ENCODE assay signal across 8 cellular contexts in the genomic region with DNA sequence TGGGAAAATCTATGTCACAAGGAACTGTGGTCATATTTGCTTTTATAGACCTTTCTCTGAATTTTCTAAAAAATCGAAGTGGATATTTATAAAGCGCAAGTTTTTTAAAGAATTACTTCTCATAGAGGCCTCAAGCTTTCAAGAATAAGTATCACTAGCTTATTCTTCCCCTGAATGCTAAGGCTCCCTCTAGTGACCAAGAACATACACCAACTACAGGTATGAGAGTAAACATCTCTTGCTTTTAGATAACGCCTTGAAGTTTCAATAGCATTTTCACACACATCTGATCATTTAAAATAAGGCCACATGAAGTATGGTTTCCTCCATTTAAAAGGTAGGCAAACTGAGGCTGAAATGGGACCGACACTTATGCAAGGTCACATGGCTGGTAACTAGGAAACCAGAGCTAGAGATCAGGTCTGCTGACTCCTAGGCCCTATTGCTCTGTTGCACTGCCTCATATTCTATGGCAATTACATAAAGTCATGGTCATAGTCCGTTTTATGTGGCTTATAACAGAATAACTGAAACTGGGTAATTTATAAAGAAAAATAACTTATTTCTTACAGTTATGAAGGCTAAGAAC.
DNase-seq lines count a peak whose midpoint lies in the region; ATAC-seq and TF ChIP-seq lines count a peak whose summit lies in the region.

No MANE protein-coding gene starts in this region.

- no peak for ATAC-seq in CD8-positive, alpha-beta T cell
- ATAC-seq in GM19035 (IDR thresholded peaks at IDR 0.05; ENCODE audit: unreplicated experiment) (peak; percentile 89), HG03469 (IDR thresholded peaks at IDR 0.05; ENCODE audit: unreplicated experiment) (peak; percentile 86), mucosa of descending colon (peak; percentile 45)

- H3K36me3 ChIP-seq in CD8-positive, alpha-beta T cell (ENCODE audit: insufficient read depth, low read length), result no peaks in the 10 kb centered on the region
- peaks cover 4% of the 10 kb centered on the region for H3K36me3 ChIP-seq in mucosa of descending colon (ENCODE audit: low read depth)
- H3K36me3 ChIP-seq in CD8-positive, alpha-beta memory T cell (ENCODE audit: insufficient read depth, low read length), result no peaks in the 10 kb centered on the region

- no peak overlapping the region for H3K27ac Mint-ChIP-seq in CD8-positive, alpha-beta T cell
- H3K27ac Mint-ChIP-seq in CD8-positive, alpha-beta memory T cell, result no peak overlapping the region

- no peaks in the 10 kb centered on the region for H3K4me1 Mint-ChIP-seq in CD8-positive, alpha-beta T cell (ENCODE audit: low read depth)
- H3K4me1 Mint-ChIP-seq in CD8-positive, alpha-beta memory T cell, result no peaks in the 10 kb centered on the region

- DNase-seq in CD8-positive, alpha-beta T cell, result no peak
- DNase-seq in NCI-H82 (lab: John Stamatoyannopoulos, UW), result peak; percentile 74
- peak; percentile 84 for DNase-seq in choroid plexus epithelial cell (ENCODE audit: low read depth)
- peak in 1 of 3 donors; percentile 46 for DNase-seq in mucosa of descending colon
- no peak for DNase-seq in CD8-positive, alpha-beta memory T cell
- no peak for DNase-seq in stimulated activated CD4-positive, alpha-beta T cell treated with anti-CD3 and anti-CD28 coated beads, Interleukin-1b, Interleukin-23, amount 100 ng/mL, for 48 hours

- no peaks in the 10 kb centered on the region for H3K27me3 ChIP-seq in CD8-positive, alpha-beta T cell (ENCODE audit: insufficient read depth, low read length)
- H3K27me3 ChIP-seq in CD8-positive, alpha-beta memory T cell (ENCODE audit: insufficient read depth, low read length, poor library complexity, severe bottlenecking), result no peaks in the 10 kb centered on the region

- no peak overlapping the region for H3K4me3 Mint-ChIP-seq in CD8-positive, alpha-beta T cell
- H3K4me3 Mint-ChIP-seq in CD8-positive, alpha-beta memory T cell, result no peak overlapping the region

- H3K4me1 ChIP-seq in CD8-positive, alpha-beta T cell (ENCODE audit: insufficient read depth, low read length), result no peaks in the 10 kb centered on the region
- H3K4me1 ChIP-seq in mucosa of descending colon (ENCODE audit: low read depth), result peaks cover 28% of the 10 kb centered on the region
- H3K4me1 ChIP-seq in CD8-positive, alpha-beta memory T cell (ENCODE audit: insufficient read depth, low read length), result no peaks in the 10 kb centered on the region

- TF ChIP-seq CTCF in CD8-positive, alpha-beta T cell (IDR thresholded peaks at IDR 0.05), result peak; percentile 18
- TF ChIP-seq CTCF in choroid plexus epithelial cell (conservative IDR thresholded peaks at IDR 0.05; ENCODE audit: low read depth, low read length) (peak; percentile 73), mucosa of descending colon (IDR thresholded peaks at IDR 0.05) (peak; percentile 24)

- intact Hi-C loops in CD8-positive, alpha-beta T cell (cut with DNase I, micrococcal nuclease), result no loop called here
- intact Hi-C loops in mucosa of descending colon (cut with DNase I, micrococcal nuclease), result loop anchor here (1.0 to 10.0 kb wide), 3 partner anchors 112 to 188 kb away; no protein-coding TSS in a partner anchor

- peaks cover 3% of the 10 kb centered on the region for H3K27me3 Mint-ChIP-seq in CD8-positive, alpha-beta T cell (ENCODE audit: low read depth)
- peaks cover 0 to 5% of the 10 kb centered on the region in 2 donors for H3K27me3 Mint-ChIP-seq in CD8-positive, alpha-beta memory T cell

- H3K9me3 Mint-ChIP-seq in CD8-positive, alpha-beta T cell, result peaks cover 6% of the 10 kb centered on the region
- H3K9me3 Mint-ChIP-seq in CD8-positive, alpha-beta memory T cell, result peaks cover 0 to 8% (median 5%) of the 10 kb centered on the region in 5 donors

- POLR2A ChIA-PET in CD8-positive, alpha-beta T cell (lab: Charles Lee), result no interaction called here
- POLR2A ChIA-PET in CD8-positive, alpha-beta memory T cell (lab: Charles Lee), result no interaction called here

- CTCF ChIA-PET in CD8-positive, alpha-beta T cell (lab: Charles Lee), result interaction anchor here (2.0 kb wide), 1 partner anchor 189 kb away, joined by 4 read pairs; no protein-coding TSS in a partner anchor
- CTCF ChIA-PET in CD8-positive, alpha-beta memory T cell (lab: Charles Lee), result interaction anchor here (0.6 to 1.1 kb wide), 2 partner anchors 25 to 113 kb away, joined by 3 read pairs; no protein-coding TSS in a partner anchor

- H3K36me3 Mint-ChIP-seq in CD8-positive, alpha-beta T cell, result no peaks in the 10 kb centered on the region
- no peaks in the 10 kb centered on the region for H3K36me3 Mint-ChIP-seq in CD8-positive, alpha-beta memory T cell

- no peak overlapping the region for H3K4me3 ChIP-seq in CD8-positive, alpha-beta T cell (ENCODE audit: low read depth, low read length)
- no peak overlapping the region for H3K4me3 ChIP-seq in choroid plexus epithelial cell (ENCODE audit: low read depth, low read length)
- H3K4me3 ChIP-seq in mucosa of descending colon, result no peak overlapping the region
- no peak overlapping the region for H3K4me3 ChIP-seq in CD8-positive, alpha-beta memory T cell (ENCODE audit: low read length)

- peaks cover 5% of the 10 kb centered on the region for H3K9me3 ChIP-seq in CD8-positive, alpha-beta T cell (ENCODE audit: low read length)
- H3K9me3 ChIP-seq in mucosa of descending colon, result peaks cover under 1% of the 10 kb centered on the region
- H3K9me3 ChIP-seq in CD8-positive, alpha-beta memory T cell (ENCODE audit: low read length), result no peaks in the 10 kb centered on the region

- no peak overlapping the region for H3K27ac ChIP-seq in CD8-positive, alpha-beta T cell (ENCODE audit: low read depth, low read length)
- H3K27ac ChIP-seq in CD8-positive, alpha-beta memory T cell (ENCODE audit: low read depth, low read length), result no peak overlapping the region

Comparison
In these comparisons a context has a peak if more than half of its experiments do, and no peak if none do; other contexts are left out.
1. DNase-seq: peak in NCI-H82 (single experiment) and choroid plexus epithelial cell (single experiment); none in CD8-positive, alpha-beta T cell (0 of 7), CD8-positive, alpha-beta memory T cell (0 of 5) and stimulated activated CD4-positive, alpha-beta T cell treated with anti-CD3 and anti-CD28 coated beads, Interleukin-1b, Interleukin-23, amount 100 ng/mL, for 48 hours (single experiment).
2. CTCF ChIP-seq: peak in every context shown above with its lines; median percentile 73 in choroid plexus epithelial cell; 24 in mucosa of descending colon; 18 in CD8-positive, alpha-beta T cell.
3. intact Hi-C loops: an anchor here in mucosa of descending colon (1.0 to 10.0 kb wide); none called in CD8-positive, alpha-beta T cell.